In genomic region chr11:76860539-76861475, GRCh38 we compare ENCODE assay signal across 8 cellular contexts. TPM values are rescaled to one million over a fixed set of nuclear protein-coding genes. Genes with fewer than 3 reads are reported as not detected.
A peak's percentile ranks its signal among the peaks of the same experiment; 100 is the strongest.
DNase-seq lines count a peak whose midpoint lies in the region; ATAC-seq, FAIRE-seq and TF ChIP-seq lines count a peak whose summit lies in the region.

Gene ACER3, plus strand, starts transcription at chr11:76860918. Its CDS starts 59 bp downstream, at chr11:76860977.

- no peaks in the 10 kb centered on the region for H3K36me3 ChIP-seq in liver (ENCODE audit: control insufficient read depth in 4 of 4, insufficient read depth in 3 of 4, low read depth in 1 of 4, low read length in 3 of 4)

- peaks cover 10% of the 10 kb centered on the region for H3K36me3 Mint-ChIP-seq in activated CD4-positive, alpha-beta T cell treated with anti-CD3 and anti-CD28 coated beads, Interleukin-2, amount 10 ng/mL, durations not matched to agents 7 days and 5 days (ENCODE audit: low read depth)
- peaks cover 21% of the 10 kb centered on the region for H3K36me3 Mint-ChIP-seq in dendritic cell treated with granulocyte-macrophage colony-stimulating factor and Interleukin-4, amounts not matched to agents 40 ng/mL and 50 ng/mL, for 4 days (ENCODE audit: low read depth)

- DNase-seq in GM19239 (ENCODE audit: insufficient read length, low spot score) (peak; percentile 94), NCI-H526 (lab: John Stamatoyannopoulos, UW) (peak; percentile 49 to 98)
- DNase-seq in activated CD4-positive, alpha-beta T cell treated with anti-CD3 and anti-CD28 coated beads, Interleukin-2, amount 10 ng/mL, durations not matched to agents 7 days and 5 days: peak; percentile 87
- peak; percentile 83 for DNase-seq in stimulated activated CD4-positive, alpha-beta T cell treated with anti-CD3 and anti-CD28 coated beads, Interleukin-4, amount 100 ng/mL, for 24 hours

- peak in 1 of 2 donors; percentile 13 for TF ChIP-seq RAD21 in liver (IDR thresholded peaks at IDR 0.05)

- 0 out of 2 replicates have a peak, but pooled peaks have one; percentile 21 for TF ChIP-seq CTCF in C4-2B (conservative IDR thresholded peaks at IDR 0.05)
- no peak for TF ChIP-seq CTCF in liver (IDR thresholded peaks at IDR 0.05; ENCODE audit: low read depth, low read length, missing input control)

- peak; percentile 72 for FAIRE-seq in GM19239 (lab: Jason Lieb, UNC)

- H3K4me3 ChIP-seq in liver (ENCODE audit: low read depth in 1 of 3, low read length in 3 of 3): peak within 1 kb of the TSS; percentile 62 to 85 (median 83)

- H3K27ac Mint-ChIP-seq in activated CD4-positive, alpha-beta T cell treated with anti-CD3 and anti-CD28 coated beads, Interleukin-2, amount 10 ng/mL, durations not matched to agents 7 days and 5 days: peak within 1 kb of the TSS; percentile 89
- H3K27ac Mint-ChIP-seq in dendritic cell treated with granulocyte-macrophage colony-stimulating factor and Interleukin-4, amounts not matched to agents 40 ng/mL and 50 ng/mL, for 4 days: peak within 1 kb of the TSS; percentile 97

- intact Hi-C loops in dendritic cell treated with granulocyte-macrophage colony-stimulating factor and Interleukin-4, amounts not matched to agents 40 ng/mL and 50 ng/mL, for 4 days (cut with micrococcal nuclease): loop anchor here (5.0 to 10.0 kb wide), 2 partner anchors 39 to 54 kb away; no protein-coding TSS in a partner anchor

- H3K4me3 Mint-ChIP-seq in activated CD4-positive, alpha-beta T cell treated with anti-CD3 and anti-CD28 coated beads, Interleukin-2, amount 10 ng/mL, durations not matched to agents 7 days and 5 days: peak within 1 kb of the TSS; percentile 82
- H3K4me3 Mint-ChIP-seq in dendritic cell treated with granulocyte-macrophage colony-stimulating factor and Interleukin-4, amounts not matched to agents 40 ng/mL and 50 ng/mL, for 4 days: peak within 1 kb of the TSS; percentile 96

- 2% methylated on average over 73 of the region's 73 CpGs for WGBS in liver

- ATAC-seq in HG03442 (IDR thresholded peaks at IDR 0.05; ENCODE audit: unreplicated experiment): peak; percentile 93

- H3K4me1 Mint-ChIP-seq in activated CD4-positive, alpha-beta T cell treated with anti-CD3 and anti-CD28 coated beads, Interleukin-2, amount 10 ng/mL, durations not matched to agents 7 days and 5 days: peaks cover 29% of the 10 kb centered on the region
- H3K4me1 Mint-ChIP-seq in dendritic cell treated with granulocyte-macrophage colony-stimulating factor and Interleukin-4, amounts not matched to agents 40 ng/mL and 50 ng/mL, for 4 days (ENCODE audit: low read depth): peaks cover 72% of the 10 kb centered on the region

- H3K9ac ChIP-seq in liver (ENCODE audit: low read depth in 1 of 2, low read length in 2 of 2): peak within 1 kb of the TSS; percentile 24 to 57

- H3K27ac ChIP-seq in C4-2B (peak within 1 kb of the TSS; percentile 88), liver (ENCODE audit: low read depth in 1 of 2, low read length in 2 of 2) (peak within 1 kb of the TSS; percentile 74 to 78)

- CTCF ChIA-PET in activated CD4-positive, alpha-beta T cell treated with anti-CD3 and anti-CD28 coated beads, Interleukin-2, amount 10 ng/mL, durations not matched to agents 7 days and 5 days (lab: Charles Lee): no interaction called here

- H3K27me3 Mint-ChIP-seq in activated CD4-positive, alpha-beta T cell treated with anti-CD3 and anti-CD28 coated beads, Interleukin-2, amount 10 ng/mL, durations not matched to agents 7 days and 5 days: peaks cover 1% of the 10 kb centered on the region
- no peaks in the 10 kb centered on the region for H3K27me3 Mint-ChIP-seq in dendritic cell treated with granulocyte-macrophage colony-stimulating factor and Interleukin-4, amounts not matched to agents 40 ng/mL and 50 ng/mL, for 4 days

- H3K4me1 ChIP-seq in liver (ENCODE audit: control insufficient read depth in 4 of 4, insufficient read depth in 4 of 4, low read length in 3 of 4): peaks cover 4 to 16% (median 8%) of the 10 kb centered on the region in 4 donors

- H3K9me3 ChIP-seq in liver (ENCODE audit: control insufficient read depth in 4 of 4, low read length in 3 of 4): no peaks in the 10 kb centered on the region

- H3K9me3 Mint-ChIP-seq in activated CD4-positive, alpha-beta T cell treated with anti-CD3 and anti-CD28 coated beads, Interleukin-2, amount 10 ng/mL, durations not matched to agents 7 days and 5 days: no peaks in the 10 kb centered on the region
- no peaks in the 10 kb centered on the region for H3K9me3 Mint-ChIP-seq in dendritic cell treated with granulocyte-macrophage colony-stimulating factor and Interleukin-4, amounts not matched to agents 40 ng/mL and 50 ng/mL, for 4 days

- POLR2A ChIA-PET in activated CD4-positive, alpha-beta T cell treated with anti-CD3 and anti-CD28 coated beads, Interleukin-2, amount 10 ng/mL, durations not matched to agents 7 days and 5 days (lab: Charles Lee): no interaction called here

- H3K27me3 ChIP-seq in liver (ENCODE audit: control insufficient read depth in 4 of 4, insufficient read depth in 4 of 4, low read length in 3 of 4): no peaks in the 10 kb centered on the region

TF ChIP-seq in liver, 16 proteins besides CTCF, POLR2A, EP300 and RAD21:
- TF ChIP-seq SP1 (IDR thresholded peaks at IDR 0.05): no peak
- TF ChIP-seq JUND (IDR thresholded peaks at IDR 0.05): no peak
- TF ChIP-seq NR2F2 (IDR thresholded peaks at IDR 0.05): peak; percentile 36
- no peak for TF ChIP-seq ZBTB33 (IDR thresholded peaks at IDR 0.05)
- no peak for TF ChIP-seq RXRA (IDR thresholded peaks at IDR 0.05)
- no peak for TF ChIP-seq MAX (IDR thresholded peaks at IDR 0.05)
- no peak for TF ChIP-seq ATF3 (IDR thresholded peaks at IDR 0.05)
- TF ChIP-seq FOXA2 (IDR thresholded peaks at IDR 0.05): no peak
- TF ChIP-seq HNF4A (conservative IDR thresholded peaks at IDR 0.05): no peak
- TF ChIP-seq YY1 (IDR thresholded peaks at IDR 0.05): peak; percentile 26
- TF ChIP-seq HNF4G (IDR thresholded peaks at IDR 0.05): no peak

RNA-seq across cellular contexts. Expression of gene ACER3, which starts in this region (rescaled TPM):
- total RNA-seq in activated CD4-positive, alpha-beta T cell treated with anti-CD3 and anti-CD28 coated beads, Interleukin-2, amount 10 ng/mL, durations not matched to agents 7 days and 5 days: 10 to 100 TPM; 10.7 to 12.5 TPM
- total RNA-seq in liver: 1 to 10 TPM; 3.9 to 5.9 TPM
- 1 to 10 TPM; 1.9 to 4.5 TPM for polyA plus RNA-seq in liver

Comparison
In these comparisons a context has a peak if more than half of its experiments do, and no peak if none do; other contexts are left out.
1. Peak in every context shown above with its lines: DNase-seq, ATAC-seq, H3K4me3 ChIP-seq and H3K27ac ChIP-seq.